Comparison of ENCODE assay signal across 19 cellular contexts in genomic region chr4:2284161-2284933, GRCh38. TPM values are rescaled to one million over a fixed set of nuclear protein-coding genes. Genes with fewer than 3 reads are reported as not detected.
DNase-seq lines count a peak whose midpoint lies in the region; ATAC-seq and TF ChIP-seq lines count a peak whose summit lies in the region.
"Had no signal": no experiment of that assay in that cellular context is flagged by ENCODE, and none has a peak within 500 bp of the region (broad histone marks: within the 10 kb centered on the region; RNA-seq: fewer than 3 reads in every experiment).

No MANE protein-coding gene starts in this region.

- H3K9me3 Mint-ChIP-seq in activated naive CD8-positive, alpha-beta T cell treated with anti-CD3 and anti-CD28 coated beads, Interleukin-2, amount 50 U/mL, for 24 hours, result no peaks in the 10 kb centered on the region
- H3K9me3 Mint-ChIP-seq: activated T-helper 2 cell treated with anti-CD3 and anti-CD28 coated beads, Interferon-gamma antibody, Interleukin-2, Interleukin-4, amounts not matched to agents 10 μg/mL and 5 μg/mL and 100 μg/mL, durations not matched to agents 14 hours and 24 hours and 36 hours; type B pancreatic cell had no signal

- H3K27ac Mint-ChIP-seq in T-helper 17 cell, result peak overlapping the region; percentile 100
- H3K27ac Mint-ChIP-seq in activated naive CD8-positive, alpha-beta T cell treated with anti-CD3 and anti-CD28 coated beads, Interleukin-2, amount 50 U/mL, for 24 hours, result no peak overlapping the region
- H3K27ac Mint-ChIP-seq: activated T-helper 2 cell treated with anti-CD3 and anti-CD28 coated beads, Interferon-gamma antibody, Interleukin-2, Interleukin-4, amounts not matched to agents 10 μg/mL and 5 μg/mL and 100 μg/mL, durations not matched to agents 14 hours and 24 hours and 36 hours; type B pancreatic cell had no signal

- intact Hi-C loops in Right ventricle myocardium inferior (cut with DNase I), result no loop called here
- intact Hi-C loops in lower lobe of right lung (cut with DNase I), result no loop called here
- intact Hi-C loops in aorta (cut with DNase I), result no loop called here

- H3K9me3 ChIP-seq in right atrium auricular region, result no peaks in the 10 kb centered on the region
- no peaks in the 10 kb centered on the region for H3K9me3 ChIP-seq in T-helper 17 cell (ENCODE audit: control insufficient read depth, low read length, poor library complexity, severe bottlenecking)
- no peaks in the 10 kb centered on the region for H3K9me3 ChIP-seq in lower lobe of right lung
- H3K9me3 ChIP-seq in aorta (ENCODE audit: control insufficient read depth, low read length), result no peaks in the 10 kb centered on the region
- H3K9me3 ChIP-seq: SJCRH30 had no signal

- H3K4me3 ChIP-seq in right atrium auricular region, result no peak overlapping the region
- H3K4me3 ChIP-seq in lower lobe of right lung, result no peak overlapping the region
- no peak overlapping the region for H3K4me3 ChIP-seq in aorta (ENCODE audit: low read length in 2 of 2)
- H3K4me3 ChIP-seq: lung, SJCRH30 had no signal

- ATAC-seq in Right ventricle myocardium inferior (no peak), T-helper 17 cell (no peak), lower lobe of right lung (no peak), aorta (ENCODE audit: low FRiP score) (no peak)
- ATAC-seq in activated naive CD8-positive, alpha-beta T cell treated with anti-CD3 and anti-CD28 coated beads, Interleukin-2, amount 50 U/mL, for 24 hours, result no peak

- no peak overlapping the region for H3K4me3 Mint-ChIP-seq in T-helper 17 cell
- no peak overlapping the region for H3K4me3 Mint-ChIP-seq in activated naive CD8-positive, alpha-beta T cell treated with anti-CD3 and anti-CD28 coated beads, Interleukin-2, amount 50 U/mL, for 24 hours
- H3K4me3 Mint-ChIP-seq: type B pancreatic cell had no signal

- H3K36me3 ChIP-seq in right atrium auricular region, result no peaks in the 10 kb centered on the region
- no peaks in the 10 kb centered on the region for H3K36me3 ChIP-seq in lower lobe of right lung
- no peaks in the 10 kb centered on the region for H3K36me3 ChIP-seq in aorta (ENCODE audit: control insufficient read depth in 1 of 2, insufficient read depth in 2 of 2, low read length in 1 of 2)
- H3K36me3 ChIP-seq: SJCRH30 had no signal

- no peak overlapping the region for H3K27ac ChIP-seq in right atrium auricular region
- H3K27ac ChIP-seq in lower lobe of right lung, result no peak overlapping the region
- no peak overlapping the region for H3K27ac ChIP-seq in aorta (ENCODE audit: low read depth in 1 of 2, low read length in 2 of 2)
- H3K27ac ChIP-seq: SJCRH30 had no signal

- WGBS in aorta, 2 donors, result 96 to 97% methylated on average over 23 of the region's 23 CpGs

- no peak for TF ChIP-seq CTCF in right atrium auricular region (IDR thresholded peaks at IDR 0.05)
- TF ChIP-seq CTCF in lower lobe of right lung (IDR thresholded peaks at IDR 0.05), result no peak

- DNase-seq in Right ventricle myocardium inferior (ENCODE audit: missing footprints) (peak; percentile 60), right atrium auricular region (ENCODE audit: low spot score) (no peak), T-helper 17 cell (peak in 2 of 3 donors; percentile 3 to 4), lower lobe of right lung (peak; percentile 22), aorta (peak; percentile 32 to 58), iPS-NIHi7 (ENCODE audit: extremely low spot score) (no peak), NCI-H524 (lab: John Stamatoyannopoulos, UW) (no peak)
- DNase-seq in activated naive CD8-positive, alpha-beta T cell treated with anti-CD3 and anti-CD28 coated beads, Interleukin-2, amount 50 U/mL, for 24 hours, result no peak
- DNase-seq: activated CD4-positive, alpha-beta T cell treated with anti-CD3 and anti-CD28 coated beads, Interleukin-2, amount 50 U/mL, for 1 hour; amniotic stem cell; C1 segment of cervical spinal cord; NCI-H1105; NCI-H2081 treated with DMSO at 0.1 percent for 48 hours; NCI-H446; PC-3; SJCRH30 had no signal

- no peaks in the 10 kb centered on the region for H3K27me3 Mint-ChIP-seq in T-helper 17 cell
- no peaks in the 10 kb centered on the region for H3K27me3 Mint-ChIP-seq in activated naive CD8-positive, alpha-beta T cell treated with anti-CD3 and anti-CD28 coated beads, Interleukin-2, amount 50 U/mL, for 24 hours

- no peaks in the 10 kb centered on the region for H3K36me3 Mint-ChIP-seq in T-helper 17 cell (ENCODE audit: low read depth)
- no peaks in the 10 kb centered on the region for H3K36me3 Mint-ChIP-seq in activated naive CD8-positive, alpha-beta T cell treated with anti-CD3 and anti-CD28 coated beads, Interleukin-2, amount 50 U/mL, for 24 hours (ENCODE audit: low read depth)
- H3K36me3 Mint-ChIP-seq: type B pancreatic cell had no signal

- H3K27me3 ChIP-seq in right atrium auricular region, result no peaks in the 10 kb centered on the region
- no peaks in the 10 kb centered on the region for H3K27me3 ChIP-seq in lower lobe of right lung (ENCODE audit: low read depth)
- H3K27me3 ChIP-seq in aorta (ENCODE audit: control insufficient read depth in 1 of 2, insufficient read depth in 2 of 2, low read length in 1 of 2), result no peaks in the 10 kb centered on the region

- H3K4me1 ChIP-seq in right atrium auricular region, result peaks cover 0 to 5% of the 10 kb centered on the region in 2 donors
- H3K4me1 ChIP-seq in lower lobe of right lung, result no peaks in the 10 kb centered on the region
- no peaks in the 10 kb centered on the region for H3K4me1 ChIP-seq in aorta (ENCODE audit: control insufficient read depth in 1 of 2, insufficient read depth in 2 of 2, low read length in 2 of 2)
- H3K4me1 ChIP-seq: SJCRH30 had no signal

- peaks cover 24% of the 10 kb centered on the region for H3K4me1 Mint-ChIP-seq in T-helper 17 cell
- peaks cover 29% of the 10 kb centered on the region for H3K4me1 Mint-ChIP-seq in activated naive CD8-positive, alpha-beta T cell treated with anti-CD3 and anti-CD28 coated beads, Interleukin-2, amount 50 U/mL, for 24 hours

RNA-seq across cellular contexts. Expression of gene MXD4, which starts 22.4 kb away (rescaled TPM):
- total RNA-seq in Right ventricle myocardium inferior, result 36.0 TPM
- total RNA-seq in right atrium auricular region, result 10 to 100 TPM; 33.4 to 34.9 TPM
- total RNA-seq in T-helper 17 cell, result 100 to 1,000 TPM in 1 of 2 donors, 10 to 100 TPM in 1; 81.4 to 100 TPM
- 74.3 TPM for total RNA-seq in lower lobe of right lung
- 10 to 100 TPM; 45.7 to 75.4 TPM for total RNA-seq in aorta
- 10 to 100 TPM; 36.9 to 75.1 TPM for polyA plus RNA-seq in aorta

RNA-seq across cellular contexts. Expression of gene HAUS3, which starts 42.4 kb away (rescaled TPM):
- 7.7 TPM for total RNA-seq in Right ventricle myocardium inferior
- total RNA-seq in right atrium auricular region, result 1 to 10 TPM; 3.7 to 4.1 TPM
- 10 to 100 TPM; 78.5 to 94.5 TPM for total RNA-seq in T-helper 17 cell
- 12.3 TPM for total RNA-seq in lower lobe of right lung
- 10 to 100 TPM; 11.1 to 16.2 TPM for total RNA-seq in aorta
- polyA plus RNA-seq in aorta, result 1 to 10 TPM; 3.8 to 9.2 TPM

RNA-seq across cellular contexts. Expression of gene POLN, which starts 42.4 kb away (rescaled TPM):
- total RNA-seq in Right ventricle myocardium inferior (2.0 TPM), right atrium auricular region (1 to 10 TPM; 1.3 to 2.8 TPM), T-helper 17 cell (1 to 10 TPM; 2.8 to 3.9 TPM), lower lobe of right lung (2.2 TPM), aorta (1 to 10 TPM; 3.2 to 6.6 TPM)
- 1 to 10 TPM in 1 of 2 donors, not detected in 1; 7.0 TPM for polyA plus RNA-seq in aorta

Comparison
In these comparisons a context has a peak if more than half of its experiments do, and no peak if none do; other contexts are left out.
1. DNase-seq: peak in Right ventricle myocardium inferior (single experiment), T-helper 17 cell (2 of 3), lower lobe of right lung (single experiment) and aorta (2 of 2); none in right atrium auricular region (single experiment), activated naive CD8-positive, alpha-beta T cell treated with anti-CD3 and anti-CD28 coated beads, Interleukin-2, amount 50 U/mL, for 24 hours (single experiment), iPS-NIHi7 (single experiment) and NCI-H524 (0 of 2).